In the genomic region with DNA sequence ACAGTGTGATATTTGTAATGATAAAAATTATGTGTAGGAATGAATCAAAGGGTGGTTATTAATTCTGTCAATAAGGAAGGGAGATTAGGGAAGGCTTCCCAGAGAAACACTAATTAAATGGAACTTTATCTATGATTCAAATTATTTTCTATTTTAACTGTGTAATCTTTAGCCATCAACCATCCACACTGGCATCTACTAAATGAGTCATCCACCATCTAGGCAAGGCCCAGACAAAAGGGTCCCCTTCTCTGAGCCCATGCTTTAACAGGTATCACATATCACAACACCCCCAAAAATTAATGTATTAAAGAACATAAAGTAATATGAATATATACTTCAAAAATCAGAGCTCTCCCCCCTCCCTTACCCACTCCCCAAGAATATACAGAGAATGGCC, we compare ENCODE assay signal across 23 cellular contexts. TPM values are rescaled to one million over a fixed set of nuclear protein-coding genes. Genes with fewer than 3 reads are reported as not detected.
A peak's percentile ranks its signal among the peaks of the same experiment; 100 is the strongest.
DNase-seq lines count a peak whose midpoint lies in the region; ATAC-seq, FAIRE-seq and TF ChIP-seq lines count a peak whose summit lies in the region.
"Had no signal": no experiment of that assay in that cellular context is flagged by ENCODE, and none has a peak within 500 bp of the region (broad histone marks: within the 10 kb centered on the region; RNA-seq: fewer than 3 reads in every experiment).

No MANE protein-coding gene starts in this region.

- no peak overlapping the region for H3K27ac ChIP-seq in endothelial cell of umbilical vein (ENCODE audit: insufficient read depth, low read depth, low read length)
- H3K27ac ChIP-seq in thoracic aorta, result peak overlapping the region; percentile 74 to 75
- no peak overlapping the region for H3K27ac ChIP-seq in caudate nucleus (ENCODE audit: low read depth, low read length)
- H3K27ac ChIP-seq in esophagus squamous epithelium, result no peak overlapping the region
- H3K27ac ChIP-seq in upper lobe of left lung, result no peak overlapping the region

- dilution Hi-C loops in endothelial cell of umbilical vein (cut with MboI; ENCODE audit: extremely low pct_ligation_motif_present, low sequenced_read_pairs), result no loop called here

- POLR2A ChIA-PET in endothelial cell of umbilical vein (lab: Charles Lee), result no interaction called here

- no peak for ATAC-seq in SK-N-SH treated with all-trans-retinoic acid at 6 μM for 48 hours
- ATAC-seq in thoracic aorta (ENCODE audit: insufficient number of reproducible peaks, low FRiP score, low read depth), result no peak
- ATAC-seq in upper lobe of left lung (ENCODE audit: low FRiP score in 2 of 2), result no peak

- H3K27ac Mint-ChIP-seq in HFFc6, result peak overlapping the region; percentile 91
- H3K27ac Mint-ChIP-seq: CD4-positive, CD25-positive, alpha-beta regulatory T cell had no signal

- no TSS peak for BruUV-seq in endothelial cell of umbilical vein (replicated peaks; lab: Mats Ljungman, UMichigan)

- H3K36me3 ChIP-seq in endothelial cell of umbilical vein (ENCODE audit: control insufficient read depth in 2 of 2, extremely low read depth in 1 of 2, insufficient read depth in 2 of 2, low read length in 2 of 2) (no peaks in the 10 kb centered on the region), thoracic aorta (no peaks in the 10 kb centered on the region), esophagus squamous epithelium (no peaks in the 10 kb centered on the region), upper lobe of left lung (no peaks in the 10 kb centered on the region)
- H3K36me3 ChIP-seq: BE2C, MG63 had no signal

- no peaks in the 10 kb centered on the region for H3K9me3 ChIP-seq in endothelial cell of umbilical vein (replicated peaks; ENCODE audit: control insufficient read depth, insufficient read depth, low read length)
- no peaks in the 10 kb centered on the region for H3K9me3 ChIP-seq in thoracic aorta
- no peaks in the 10 kb centered on the region for H3K9me3 ChIP-seq in esophagus squamous epithelium
- no peaks in the 10 kb centered on the region for H3K9me3 ChIP-seq in upper lobe of left lung
- H3K9me3 ChIP-seq: BE2C, MG63 had no signal

- H3K36me3 Mint-ChIP-seq in HFFc6 (ENCODE audit: low read depth), result no peaks in the 10 kb centered on the region; the same call in 1 of the 2 replicates
- H3K36me3 Mint-ChIP-seq: CD4-positive, CD25-positive, alpha-beta regulatory T cell had no signal

- DNase-seq in HFFc6 (no peak), endothelial cell of umbilical vein (ENCODE audit: low read depth, low spot score) (no peak), thoracic aorta (ENCODE audit: low spot score) (no peak), UCSD-AML1 (lab: John Stamatoyannopoulos, UW; ENCODE audit: unreplicated experiment) (no peak), caudate nucleus (lab: John Stamatoyannopoulos, UW) (no peak), esophagus squamous epithelium (lab: John Stamatoyannopoulos, UW) (no peak), upper lobe of left lung (no peak)
- DNase-seq: BE2C; CD4-positive, CD25-positive, alpha-beta regulatory T cell; COR-L47; DMS 273 treated with DMSO at 0.1 percent for 48 hours; DND-41; GDM1; NCI-H1048; NCI-H1436 treated with DMSO at 0.1 percent for 48 hours; NCI-H2029; NCI-H345; NCI-H524 treated with DMSO at 0.1 percent for 48 hours; RPMI8226; SHP77 treated with DMSO at 0.1 percent for 48 hours had no signal

- H3K9me3 Mint-ChIP-seq in HFFc6, result 0 out of 2 replicates have a peak, but pooled peaks cover 4% of the 10 kb centered on the region

- no peaks in the 10 kb centered on the region for H3K9me1 ChIP-seq in endothelial cell of umbilical vein (replicated peaks; ENCODE audit: control insufficient read depth, extremely low read depth, insufficient read depth, low read length)

- no peak for FAIRE-seq in endothelial cell of umbilical vein (lab: Jason Lieb, UNC)
- FAIRE-seq: H1 had no signal

- no peak overlapping the region for H3K9ac ChIP-seq in endothelial cell of umbilical vein (replicated peaks; ENCODE audit: extremely low read depth, insufficient read depth, low read length)

- H3K4me1 Mint-ChIP-seq in HFFc6 (ENCODE audit: low read depth), result peaks cover 62% of the 10 kb centered on the region
- H3K4me1 Mint-ChIP-seq: CD4-positive, CD25-positive, alpha-beta regulatory T cell had no signal

- H3K27me3 Mint-ChIP-seq in HFFc6 (ENCODE audit: insufficient read depth), result no peaks in the 10 kb centered on the region; the same call in 1 of the 2 replicates

- TF ChIP-seq CTCF in HFFc6 (IDR thresholded peaks at IDR 0.05), result no peak
- no peak for TF ChIP-seq CTCF in endothelial cell of umbilical vein (IDR thresholded peaks at IDR 0.05; ENCODE audit: extremely low read depth in 1 of 2, insufficient read depth in 1 of 2, low read depth in 1 of 2, low read length in 2 of 2)
- TF ChIP-seq CTCF in thoracic aorta (IDR thresholded peaks at IDR 0.05), result no peak
- no peak for TF ChIP-seq CTCF in esophagus squamous epithelium (IDR thresholded peaks at IDR 0.05)
- no peak for TF ChIP-seq CTCF in upper lobe of left lung (IDR thresholded peaks at IDR 0.05)

- H2AFZ ChIP-seq in endothelial cell of umbilical vein (ENCODE audit: low read depth, low read length), result no peak overlapping the region

- no peaks in the 10 kb centered on the region for H3K27me3 ChIP-seq in endothelial cell of umbilical vein (ENCODE audit: control insufficient read depth in 2 of 2, insufficient read depth in 2 of 2, low read length in 2 of 2)
- no peaks in the 10 kb centered on the region for H3K27me3 ChIP-seq in thoracic aorta (replicated peaks; ENCODE audit: insufficient read depth)
- no peaks in the 10 kb centered on the region for H3K27me3 ChIP-seq in esophagus squamous epithelium
- no peaks in the 10 kb centered on the region for H3K27me3 ChIP-seq in upper lobe of left lung
- H3K27me3 ChIP-seq: BE2C, MG63 had no signal

- CTCF ChIA-PET in endothelial cell of umbilical vein (lab: Charles Lee), result interaction anchor here (0.8 to 1.6 kb wide), 3 partner anchors 9 to 174 kb away, joined by 3 to 5 read pairs (median 4); no protein-coding TSS in a partner anchor

- TF ChIP-seq EP300 in upper lobe of left lung (IDR thresholded peaks at IDR 0.05), result no peak

- peak overlapping the region; percentile 70; the same call in 1 of the 2 replicates for H3K4me3 Mint-ChIP-seq in HFFc6
- H3K4me3 Mint-ChIP-seq: CD4-positive, CD25-positive, alpha-beta regulatory T cell had no signal

- H3K4me2 ChIP-seq in endothelial cell of umbilical vein (ENCODE audit: insufficient read depth, low read length), result no peak overlapping the region

- no peaks in the 10 kb centered on the region for H3K79me2 ChIP-seq in endothelial cell of umbilical vein (ENCODE audit: control insufficient read depth, insufficient read depth, low read length)

- H3K4me3 ChIP-seq in endothelial cell of umbilical vein (replicated peaks in 1 of 3; ENCODE audit: insufficient read depth in 1 of 3, low read depth in 1 of 3, low read length in 3 of 3) (no peak overlapping the region), thoracic aorta (no peak overlapping the region), esophagus squamous epithelium (no peak overlapping the region), upper lobe of left lung (no peak overlapping the region)
- H3K4me3 ChIP-seq: MG63 had no signal

- intact Hi-C loops in endothelial cell of umbilical vein (cut with micrococcal nuclease) (no loop called here), esophagus squamous epithelium (cut with DNase I) (no loop called here)

- no peaks in the 10 kb centered on the region for H4K20me1 ChIP-seq in endothelial cell of umbilical vein (replicated peaks; ENCODE audit: control insufficient read depth, extremely low read depth, insufficient read depth, low read length)

- peaks cover 5% of the 10 kb centered on the region for H3K4me1 ChIP-seq in endothelial cell of umbilical vein (ENCODE audit: control insufficient read depth, extremely low read depth, insufficient read depth, low read length)
- peaks cover 15 to 18% of the 10 kb centered on the region in 2 donors for H3K4me1 ChIP-seq in thoracic aorta (ENCODE audit: control insufficient read depth in 1 of 2, low read depth in 2 of 2)
- peaks cover 0 to 25% (median 7%) of the 10 kb centered on the region in 3 donors for H3K4me1 ChIP-seq in esophagus squamous epithelium
- no peaks in the 10 kb centered on the region for H3K4me1 ChIP-seq in upper lobe of left lung

- TF ChIP-seq POLR2A in endothelial cell of umbilical vein (IDR thresholded peaks at IDR 0.05; ENCODE audit: low read depth, low read length) (no peak), esophagus squamous epithelium (IDR thresholded peaks at IDR 0.05) (no peak), upper lobe of left lung (IDR thresholded peaks at IDR 0.05) (no peak)

TF ChIP-seq in SK-N-SH treated with all-trans-retinoic acid at 6 μM for 48 hours, 23 proteins besides CTCF, POLR2A, EP300 and RAD21 (continues in another document):
- TF ChIP-seq ISL1 (CRISPR knock-in tag; IDR thresholded peaks at IDR 0.05), result peak; percentile 70
- TF ChIP-seq ZFP3 (CRISPR knock-in tag; IDR thresholded peaks at IDR 0.05), result no peak

TF ChIP-seq in endothelial cell of umbilical vein, 7 proteins besides CTCF, POLR2A, EP300 and RAD21:
- TF ChIP-seq GATA2 (IDR thresholded peaks at IDR 0.05; ENCODE audit: insufficient read depth, insufficient read length, low read depth, low read length) (peak; percentile 16), POLR2AphosphoS5 (IDR thresholded peaks at IDR 0.05; ENCODE audit: insufficient read depth, low read depth, low read length) (no peak), FOS (IDR thresholded peaks at IDR 0.05; ENCODE audit: borderline replicate concordance, insufficient read depth, low read length) (peak; percentile 41), JUN (IDR thresholded peaks at IDR 0.05; ENCODE audit: borderline replicate concordance, insufficient read depth, insufficient read length, low read depth) (peak; percentile 11), MYC (IDR thresholded peaks at IDR 0.05; ENCODE audit: low read depth, low read length) (no peak), EZH2 (IDR thresholded peaks at IDR 0.05; ENCODE audit: borderline replicate concordance, low read depth, low read length, severe bottlenecking) (no peak)
TF ChIP-seq in endothelial cell of umbilical vein: peak in this region for 3.

RNA-seq across cellular contexts. Expression of gene TPM1, which starts 19.9 kb away (rescaled TPM):
- total RNA-seq in HFFc6 (2021; fragmentation: NEBNext Ultra II Directional; extraction: Animal tissue kit (Norgen Biotek cat#: 25700)), result 1,000 to 10,000 TPM; 1,264 to 1,620 (median 1,342) TPM
- 558 and 678 TPM in 2 replicates for total RNA-seq in endothelial cell of umbilical vein
- 518 and 528 TPM in 2 replicates for polyA plus RNA-seq in endothelial cell of umbilical vein
- 740 and 824 TPM in 2 replicates for polyA plus RNA-seq in endothelial cell of umbilical vein (2011; cell fraction: cytosol; rRNA removed)
- polyA plus RNA-seq in endothelial cell of umbilical vein (2011; cell fraction: nucleus; rRNA removed), result 2,079 and 2,156 TPM in 2 replicates
- 679 and 811 TPM in 2 replicates for polyA plus RNA-seq in endothelial cell of umbilical vein (2012)
- polyA minus RNA-seq in endothelial cell of umbilical vein, result 828 and 932 TPM in 2 replicates
- polyA minus RNA-seq in endothelial cell of umbilical vein (2011; cell fraction: cytosol; rRNA and poly(A)+ RNA removed), result 30.8 TPM
- 2,251 and 2,264 TPM in 2 replicates for polyA minus RNA-seq in endothelial cell of umbilical vein (2011; cell fraction: nucleus; rRNA and poly(A)+ RNA removed)
- total RNA-seq in thoracic aorta, result 1,000 to 10,000 TPM in 1 of 2 donors, 100 to 1,000 TPM in 1; 927 to 1,440 TPM
- 100 to 1,000 TPM in 2 of 4 donors, 10 to 100 TPM in 2; 44.3 to 680 (median 138) TPM for total RNA-seq in esophagus squamous epithelium
- total RNA-seq in upper lobe of left lung, result 100 to 1,000 TPM; 144 to 343 (median 254) TPM

Comparison
In these comparisons a context has a peak if more than half of its experiments do, and no peak if none do; other contexts are left out.
1. H3K27ac ChIP-seq: peak in thoracic aorta (2 of 2); none in endothelial cell of umbilical vein (single experiment), caudate nucleus (single experiment), esophagus squamous epithelium (0 of 4) and upper lobe of left lung (0 of 4).